Comparison of ENCODE assay signal across 24 cellular contexts in the genomic region with DNA sequence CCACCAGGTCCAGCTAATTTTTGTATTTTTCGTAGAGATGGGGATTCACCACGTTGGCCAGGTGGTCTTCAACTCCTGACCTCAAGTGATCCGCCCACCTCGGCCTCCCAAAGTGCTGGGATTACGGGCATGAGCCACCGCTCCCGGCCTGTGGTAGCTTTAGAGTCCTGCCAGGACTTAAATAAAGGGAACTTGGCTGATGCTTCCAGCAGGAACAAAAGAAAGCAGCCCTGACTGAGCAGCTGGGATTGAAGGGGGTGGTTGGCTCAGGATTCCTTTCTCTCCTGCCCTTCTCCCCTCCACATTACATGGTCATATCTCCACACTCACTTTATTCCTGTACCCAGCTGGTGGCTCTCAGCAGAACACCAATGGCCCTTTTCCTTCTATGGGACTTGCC. TPM values are rescaled to one million over a fixed set of nuclear protein-coding genes. Genes with fewer than 3 reads are reported as not detected.
"Had no signal": no experiment of that assay in that cellular context is flagged by ENCODE, and none has a peak within 500 bp of the region (broad histone marks: within the 10 kb centered on the region; RNA-seq: fewer than 3 reads in every experiment).

No MANE protein-coding gene starts in this region.

- H3K9me3 ChIP-seq: adrenal gland, esophagus squamous epithelium, right lobe of liver, upper lobe of right lung had no signal

- H3K36me3 ChIP-seq: adrenal gland, esophagus squamous epithelium, right lobe of liver, upper lobe of right lung had no signal

- H3K4me1 ChIP-seq: adrenal gland, esophagus squamous epithelium, upper lobe of right lung had no signal

- H3K4me3 ChIP-seq: adrenal gland, esophagus squamous epithelium, right lobe of liver, skin epidermis, upper lobe of right lung had no signal

- ATAC-seq: natural killer cell treated with Interleukin-12 subunit alpha and Interleukin-12 subunit beta and Interleukin-15 and Interleukin-18, amount 100 ng/mL, for 72 hours; stimulated activated naive CD8-positive, alpha-beta T cell treated with anti-CD3 and anti-CD28 coated beads, Interleukin-15, Interleukin-2, amounts not matched to agents 100 U/mL and 50 U/mL, for 24 hours; upper lobe of right lung had no signal

- H3K27me3 ChIP-seq: adrenal gland, esophagus squamous epithelium, right lobe of liver, upper lobe of right lung had no signal

- H3K27ac ChIP-seq: adrenal gland, epithelial cell of prostate, esophagus squamous epithelium, upper lobe of right lung, VCaP had no signal

- DNase-seq: activated CD4-positive, alpha-beta T cell treated with anti-CD3 and anti-CD28 coated beads for 4 hours; activated CD4-positive, alpha-beta T cell treated with anti-CD3 and anti-CD28 coated beads, Interleukin-2, amount 50 U/mL, for 48 hours; activated CD8-positive, alpha-beta memory T cell treated with anti-CD3 and anti-CD28 coated beads for 24 hours; activated effector memory CD4-positive, alpha-beta T cell treated with Interleukin-2 at 50 U/mL for 16 hours; activated naive CD4-positive, alpha-beta T cell treated with anti-CD3 and anti-CD28 coated beads for 36 hours; activated naive CD8-positive, alpha-beta T cell treated with anti-CD3 and anti-CD28 coated beads for 36 hours; aorta; effector CD4-positive, alpha-beta T cell; esophagus squamous epithelium; foreskin melanocyte; mesenchymal stem cell; right lobe of liver; stimulated activated CD4-positive, alpha-beta T cell treated with anti-CD3 and anti-CD28 coated beads, Interleukin-12 subunit alpha, Interleukin-12 subunit beta, amount 100 ng/mL, for 4 hours; stimulated activated CD4-positive, alpha-beta T cell treated with anti-CD3 and anti-CD28 coated beads, Interleukin-4, amount 100 ng/mL, for 1 hour; stimulated activated naive CD8-positive, alpha-beta T cell treated with anti-CD3 and anti-CD28 coated beads, Interleukin-15, Interleukin-2, amounts not matched to agents 100 U/mL and 50 U/mL, for 24 hours; T-helper 1 cell; upper lobe of right lung had no signal

RNA-seq across cellular contexts. Expression of gene EFHD1, which starts 20.0 kb away (rescaled TPM):
- total RNA-seq: bronchial epithelial cell had no signal
- polyA plus RNA-seq: keratinocyte had no signal
